23 cellular contexts compared by ENCODE assay signal in the genomic region with DNA sequence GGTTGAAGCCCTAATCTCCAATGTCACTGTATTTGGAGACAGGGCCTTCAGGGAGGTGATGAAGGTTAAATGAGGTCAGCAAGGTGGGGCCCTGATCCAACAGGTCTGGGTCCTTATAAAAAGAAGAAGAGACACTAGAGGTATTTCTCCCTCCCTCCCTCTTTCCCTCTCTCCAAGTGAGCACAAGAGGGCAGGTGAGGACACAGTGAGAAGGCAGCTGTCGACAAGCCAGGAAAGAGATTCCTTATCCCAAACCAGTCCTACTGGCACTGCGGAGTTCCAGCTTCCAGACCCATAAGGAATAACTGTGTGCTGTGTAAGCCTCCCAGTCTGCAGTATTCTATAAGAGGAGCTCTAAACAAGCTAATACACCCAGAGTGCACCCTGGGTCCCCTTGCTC.
DNase-seq lines count a peak whose midpoint lies in the region; ATAC-seq and TF ChIP-seq lines count a peak whose summit lies in the region.
"Had no signal": no experiment of that assay in that cellular context is flagged by ENCODE, and none has a peak within 500 bp of the region (broad histone marks: within the 10 kb centered on the region; RNA-seq: fewer than 3 reads in every experiment).

No MANE protein-coding gene starts in this region.

- H3K36me3 ChIP-seq in mesendoderm (ENCODE audit: control insufficient read depth, insufficient read depth, low read length) = no peaks in the 10 kb centered on the region
- H3K36me3 ChIP-seq: cardiac muscle cell, ovary, right lobe of liver, tibial artery had no signal

- no peak overlapping the region for H3K56ac ChIP-seq in mesendoderm (ENCODE audit: low read length)

- no peak overlapping the region for H2BK120ac ChIP-seq in mesendoderm (ENCODE audit: low read depth, low read length)

- H3K9me3 Mint-ChIP-seq in type B pancreatic cell = no peaks in the 10 kb centered on the region
- H3K9me3 Mint-ChIP-seq: activated CD4-positive, alpha-beta T cell treated with anti-CD3 and anti-CD28 coated beads, Interleukin-2, amount 10 ng/mL, durations not matched to agents 7 days and 5 days; activated naive CD4-positive, alpha-beta T cell treated with anti-CD3 and anti-CD28 coated beads, Interleukin-2, amount 10 ng/mL, durations not matched to agents 7 days and 5 days; naive thymus-derived CD8-positive, alpha-beta T cell; stimulated activated naive CD8-positive, alpha-beta T cell treated with anti-CD3 and anti-CD28 coated beads, Interleukin-15, amount 100 ng/mL, for 72 hours had no signal

- H3K18ac ChIP-seq in mesendoderm (ENCODE audit: low read length) = no peak overlapping the region

- ATAC-seq in GM19467 (IDR thresholded peaks at IDR 0.05; ENCODE audit: unreplicated experiment) = no peak
- ATAC-seq: activated CD8-positive, alpha-beta memory T cell treated with anti-CD3 and anti-CD28 coated beads, Interleukin-2, amount 10 ng/mL, durations not matched to agents 7 days and 5 days; naive thymus-derived CD8-positive, alpha-beta T cell; right lobe of liver; stimulated activated naive CD8-positive, alpha-beta T cell treated with anti-CD3 and anti-CD28 coated beads, Interleukin-15, amount 100 ng/mL, for 72 hours had no signal

- peaks cover 34% of the 10 kb centered on the region for H3K4me1 Mint-ChIP-seq in type B pancreatic cell (ENCODE audit: unreplicated experiment)

- H3K27me3 ChIP-seq in mesendoderm (ENCODE audit: insufficient read depth, low read length, poor library complexity) = no peaks in the 10 kb centered on the region
- H3K27me3 ChIP-seq: cardiac muscle cell, ovary, right lobe of liver, tibial artery had no signal

- no peaks in the 10 kb centered on the region for H3K79me1 ChIP-seq in mesendoderm (ENCODE audit: low read length)

- H3K4me1 ChIP-seq in mesendoderm (ENCODE audit: control insufficient read depth, low read depth, low read length) = peaks cover 2% of the 10 kb centered on the region

- peaks cover 6% of the 10 kb centered on the region for H3K36me3 Mint-ChIP-seq in type B pancreatic cell
- H3K36me3 Mint-ChIP-seq: activated naive CD4-positive, alpha-beta T cell treated with anti-CD3 and anti-CD28 coated beads, Interleukin-2, amount 10 ng/mL, durations not matched to agents 7 days and 5 days had no signal

- TF ChIP-seq CTCF in epithelial cell of esophagus (IDR thresholded peaks at IDR 0.05; ENCODE audit: insufficient read depth, low read depth, low read length, missing control alignments) (peak; percentile 29), type B pancreatic cell (conservative IDR thresholded peaks at IDR 0.05) (no peak)

- WGBS in mesendoderm (ENCODE audit: extremely low coverage, insufficient coverage, low lambda C conversion rate) = no CpG with 5 or more reads among the region's 2 CpGs

- H3K27ac Mint-ChIP-seq in type B pancreatic cell = peak overlapping the region; percentile 93
- H3K27ac Mint-ChIP-seq: activated CD4-positive, alpha-beta T cell treated with anti-CD3 and anti-CD28 coated beads, Interleukin-2, amount 10 ng/mL, durations not matched to agents 7 days and 5 days; activated CD8-positive, alpha-beta memory T cell treated with anti-CD3 and anti-CD28 coated beads, Interleukin-2, amount 10 ng/mL, durations not matched to agents 7 days and 5 days; activated naive CD4-positive, alpha-beta T cell treated with anti-CD3 and anti-CD28 coated beads, Interleukin-2, amount 10 ng/mL, durations not matched to agents 7 days and 5 days; stimulated activated naive CD8-positive, alpha-beta T cell treated with anti-CD3 and anti-CD28 coated beads, Interleukin-15, amount 100 ng/mL, for 72 hours had no signal

- H4K5ac ChIP-seq in mesendoderm (ENCODE audit: low read length) = no peak overlapping the region

- H3K4me3 ChIP-seq in epithelial cell of esophagus (ENCODE audit: low read length) (no peak overlapping the region), mesendoderm (ENCODE audit: low read length) (no peak overlapping the region)
- H3K4me3 ChIP-seq: cardiac muscle cell, ovary, right lobe of liver, tibial artery had no signal

- H2BK15ac ChIP-seq in mesendoderm (replicated peaks; ENCODE audit: low read depth) = no peak overlapping the region

- no peak overlapping the region for H3K9ac ChIP-seq in mesendoderm (ENCODE audit: low read length)
- H3K9ac ChIP-seq: SK-N-SH had no signal

- no peaks in the 10 kb centered on the region for H3K27me3 Mint-ChIP-seq in type B pancreatic cell
- H3K27me3 Mint-ChIP-seq: activated CD4-positive, alpha-beta T cell treated with anti-CD3 and anti-CD28 coated beads, Interleukin-2, amount 10 ng/mL, durations not matched to agents 7 days and 5 days; stimulated activated naive CD8-positive, alpha-beta T cell treated with anti-CD3 and anti-CD28 coated beads, Interleukin-15, amount 100 ng/mL, for 72 hours had no signal

- no peak overlapping the region for H3K4ac ChIP-seq in mesendoderm (ENCODE audit: low read depth, low read length)

- H4K8ac ChIP-seq in mesendoderm (ENCODE audit: low read depth, low read length) = no peak overlapping the region

- no peaks in the 10 kb centered on the region for H3K79me2 ChIP-seq in mesendoderm (ENCODE audit: control insufficient read depth, insufficient read depth, low read length)

- no peak overlapping the region for H3K4me2 ChIP-seq in mesendoderm (ENCODE audit: low read length)
- H3K4me2 ChIP-seq: SK-N-SH had no signal

- DNase-seq in SIG-M5 treated with dmso at 0.1 percent for 504 hours (lab: John Stamatoyannopoulos, UW; ENCODE audit: unreplicated experiment) = peak; percentile 5
- no peak for DNase-seq in SIG-M5 (lab: John Stamatoyannopoulos, UW)
- no peak for DNase-seq in epithelial cell of esophagus (ENCODE audit: low read depth)
- DNase-seq in mesendoderm = peak; percentile 51
- no peak for DNase-seq in type B pancreatic cell (ENCODE audit: extremely low spot score, unreplicated experiment)
- DNase-seq in NCI-H1048 (lab: John Stamatoyannopoulos, UW) = no peak
- no peak for DNase-seq in EL
- DNase-seq: 8988T; activated CD4-positive, alpha-beta T cell treated with anti-CD3 and anti-CD28 coated beads, Interleukin-2, amount 10 ng/mL, durations not matched to agents 7 days and 5 days; activated CD8-positive, alpha-beta memory T cell treated with anti-CD3 and anti-CD28 coated beads, Interleukin-2, amount 10 ng/mL, durations not matched to agents 7 days and 5 days; activated naive CD4-positive, alpha-beta T cell treated with anti-CD3 and anti-CD28 coated beads, Interleukin-2, amount 10 ng/mL, durations not matched to agents 7 days and 5 days; amygdala; KBM-7; naive thymus-derived CD8-positive, alpha-beta T cell; NCI-H146; NCI-H524 treated with DMSO at 0.1 percent for 48 hours; right lobe of liver; SK-N-SH; stimulated activated naive CD8-positive, alpha-beta T cell treated with anti-CD3 and anti-CD28 coated beads, Interleukin-15, amount 100 ng/mL, for 72 hours had no signal

- no peak overlapping the region for H2AK5ac ChIP-seq in mesendoderm (ENCODE audit: low read length)

- no peak overlapping the region for H3K27ac ChIP-seq in mesendoderm (ENCODE audit: low read depth, low read length)
- H3K27ac ChIP-seq: cardiac muscle cell, ovary, right lobe of liver, tibial artery had no signal

- no peak overlapping the region for H2BK5ac ChIP-seq in mesendoderm (ENCODE audit: low read length)

- no peak overlapping the region for H3K23ac ChIP-seq in mesendoderm (ENCODE audit: low read length)

- H3K4me3 Mint-ChIP-seq in type B pancreatic cell = peak overlapping the region; percentile 66
- H3K4me3 Mint-ChIP-seq: activated CD4-positive, alpha-beta T cell treated with anti-CD3 and anti-CD28 coated beads, Interleukin-2, amount 10 ng/mL, durations not matched to agents 7 days and 5 days; activated CD8-positive, alpha-beta memory T cell treated with anti-CD3 and anti-CD28 coated beads, Interleukin-2, amount 10 ng/mL, durations not matched to agents 7 days and 5 days; activated naive CD4-positive, alpha-beta T cell treated with anti-CD3 and anti-CD28 coated beads, Interleukin-2, amount 10 ng/mL, durations not matched to agents 7 days and 5 days; naive thymus-derived CD8-positive, alpha-beta T cell; stimulated activated naive CD8-positive, alpha-beta T cell treated with anti-CD3 and anti-CD28 coated beads, Interleukin-15, amount 100 ng/mL, for 72 hours had no signal

Comparison
In these comparisons a context has a peak if more than half of its experiments do, and no peak if none do; other contexts are left out.
1. DNase-seq: peak in SIG-M5 treated with dmso at 0.1 percent for 504 hours (single experiment) and mesendoderm (single experiment); none in SIG-M5 (single experiment), epithelial cell of esophagus (single experiment), type B pancreatic cell (single experiment), NCI-H1048 (single experiment) and EL (single experiment).